29 cellular contexts compared by ENCODE assay signal in genomic region chr14:77523109-77523508, GRCh38. TPM values are rescaled to one million over a fixed set of nuclear protein-coding genes. Genes with fewer than 3 reads are reported as not detected.
DNase-seq lines count a peak whose midpoint lies in the region; ATAC-seq and TF ChIP-seq lines count a peak whose summit lies in the region.
"Had no signal": no experiment of that assay in that cellular context is flagged by ENCODE, and none has a peak within 500 bp of the region (broad histone marks: within the 10 kb centered on the region; RNA-seq: fewer than 3 reads in every experiment).

No MANE protein-coding gene starts in this region.

- no peak for TF ChIP-seq RAD21 in IMR-90 (IDR thresholded peaks at IDR 0.05; ENCODE audit: low read length)

- H3K36me3 ChIP-seq in IMR-90 (ENCODE audit: control insufficient read depth, insufficient read depth, low read length): peaks cover 18% of the 10 kb centered on the region

- peaks cover 3% of the 10 kb centered on the region; the same call in 1 of the 2 replicates for H4K20me1 ChIP-seq in IMR-90 (ENCODE audit: insufficient read depth, low read length)

- DNase-seq in activated T-cell treated with anti-CD3 and anti-CD28 coated beads, Interleukin-2, amount 50 U/mL, for 24 hours: no peak
- DNase-seq in activated T-cell treated with anti-CD3 and anti-CD28 coated beads, Interleukin-2, amount 50 U/mL, for 48 hours: no peak
- DNase-seq in IMR-90 (no peak), glutamatergic neuron (no peak), progenitor cell of endocrine pancreas (ENCODE audit: low spot score, unreplicated experiment) (no peak), head of caudate nucleus (no peak), NCI-H1417 (lab: John Stamatoyannopoulos, UW) (no peak)
- DNase-seq: 8988T, ACHN, BE2C, DMS153, DND-41, GOT3, Karpas-422, NCI-H1092, NCI-H1436, NCI-H187, NCI-H2081 treated with DMSO at 0.1 percent for 48 hours, NCI-H2171, NCI-H226, NCI-H510A, NCI-H69, Right ventricle myocardium superior, RPMI8226 had no signal

- BruUV-seq in IMR-90 (replicated peaks; lab: Mats Ljungman, UMichigan): no TSS peak

- H4K5ac ChIP-seq in IMR-90 (ENCODE audit: low read depth, low read length): no peak overlapping the region

- no peak overlapping the region for H3K14ac ChIP-seq in IMR-90 (replicated peaks; ENCODE audit: low read depth, low read length)

- H3K4ac ChIP-seq in IMR-90 (ENCODE audit: low read depth, low read length): no peak overlapping the region

- H2BK15ac ChIP-seq in IMR-90 (ENCODE audit: low read depth, low read length): no peak overlapping the region

- peaks cover 3% of the 10 kb centered on the region; the same call in 1 of the 2 replicates for H3K4me1 ChIP-seq in IMR-90 (ENCODE audit: control insufficient read depth, insufficient read depth, low read length)
- H3K4me1 ChIP-seq: BE2C, SJSA1 had no signal

- intact Hi-C loops in IMR-90 (cut with micrococcal nuclease) (no loop called here), head of caudate nucleus (cut with DNase I) (no loop called here)

- ATAC-seq in IMR-90 (ENCODE audit: low read depth) (peak; percentile 37), GM19324 (IDR thresholded peaks at IDR 0.05; ENCODE audit: low FRiP score, unreplicated experiment) (no peak)
- ATAC-seq: HCT116 had no signal

- CTCF ChIA-PET in IMR-90 (lab: Yijun Ruan, JAX): no interaction called here

- H3K18ac ChIP-seq in IMR-90 (ENCODE audit: low read depth, low read length): no peak overlapping the region

- no peaks in the 10 kb centered on the region for H3K9me3 Mint-ChIP-seq in activated T-cell treated with anti-CD3 and anti-CD28 coated beads, Interleukin-2, amount 50 U/mL, for 24 hours
- H3K9me3 Mint-ChIP-seq in glutamatergic neuron (ENCODE audit: unreplicated experiment): no peaks in the 10 kb centered on the region
- no peaks in the 10 kb centered on the region for H3K9me3 Mint-ChIP-seq in progenitor cell of endocrine pancreas (ENCODE audit: low read depth)
- H3K9me3 Mint-ChIP-seq: CD14-positive monocyte had no signal

- dilution Hi-C loops in IMR-90 (cut with HindIII; ENCODE audit: low sequenced_read_pairs, unreplicated experiment): no loop called here

- H3K4me2 ChIP-seq in IMR-90 (ENCODE audit: low read depth, low read length): no peak overlapping the region

- WGBS in IMR-90 (ENCODE audit: extremely low coverage in 2 of 2, insufficient read length in 1 of 2), 2 experiments: no CpG with 5 or more reads among the region's 3 CpGs

- H3K9me3 ChIP-seq in IMR-90 (ENCODE audit: control insufficient read depth, insufficient read depth, low read length): no peaks in the 10 kb centered on the region
- H3K9me3 ChIP-seq: BE2C, SJSA1 had no signal

- H4K91ac ChIP-seq in IMR-90 (ENCODE audit: insufficient read depth, low read depth, low read length): no peak overlapping the region

- H3K56ac ChIP-seq in IMR-90 (ENCODE audit: extremely low read depth, insufficient read depth, low read length): no peak overlapping the region

- POLR2A ChIA-PET in IMR-90 (lab: Charles Lee; ENCODE audit: unreplicated experiment): no interaction called here

- peaks cover 3% of the 10 kb centered on the region; the same call in 1 of the 2 replicates for H3K9me1 ChIP-seq in IMR-90 (ENCODE audit: insufficient read depth, low read length)

- H2AK5ac ChIP-seq in IMR-90 (ENCODE audit: low read depth, low read length): no peak overlapping the region

- H2BK20ac ChIP-seq in IMR-90 (ENCODE audit: low read depth, low read length): no peak overlapping the region

- peak overlapping the region; percentile 24 for H3K27ac Mint-ChIP-seq in activated T-cell treated with anti-CD3 and anti-CD28 coated beads, Interleukin-2, amount 50 U/mL, for 24 hours
- H3K27ac Mint-ChIP-seq in glutamatergic neuron (ENCODE audit: unreplicated experiment) (peak overlapping the region; percentile 24), progenitor cell of endocrine pancreas (peak overlapping the region; percentile 37)

- H3K23ac ChIP-seq in IMR-90 (ENCODE audit: low read depth, low read length): no peak overlapping the region

- H3K4me3 Mint-ChIP-seq in activated T-cell treated with anti-CD3 and anti-CD28 coated beads, Interleukin-2, amount 50 U/mL, for 24 hours: no peak overlapping the region
- no peak overlapping the region for H3K4me3 Mint-ChIP-seq in glutamatergic neuron (ENCODE audit: unreplicated experiment)
- no peak overlapping the region for H3K4me3 Mint-ChIP-seq in progenitor cell of endocrine pancreas (ENCODE audit: low read depth)
- H3K4me3 Mint-ChIP-seq: CD14-positive monocyte had no signal

- TF ChIP-seq CTCF in IMR-90 (conservative IDR thresholded peaks at IDR 0.05; ENCODE audit: low read depth, low read length): no peak
- TF ChIP-seq CTCF in glutamatergic neuron (IDR thresholded peaks at IDR 0.05; ENCODE audit: partially characterized antibody, unreplicated experiment): no peak
- TF ChIP-seq CTCF in progenitor cell of endocrine pancreas (IDR thresholded peaks at IDR 0.05; ENCODE audit: unreplicated experiment): no peak

- peaks cover 19 to 20% of the 10 kb centered on the region in 2 experiments for H3K79me1 ChIP-seq in IMR-90 (ENCODE audit: low read depth in 1 of 2, low read length in 2 of 2)

- H3K36me3 Mint-ChIP-seq in activated T-cell treated with anti-CD3 and anti-CD28 coated beads, Interleukin-2, amount 50 U/mL, for 24 hours (ENCODE audit: low read depth): peaks cover 59% of the 10 kb centered on the region
- H3K36me3 Mint-ChIP-seq in glutamatergic neuron (ENCODE audit: unreplicated experiment): no peaks in the 10 kb centered on the region
- peaks cover 12% of the 10 kb centered on the region for H3K36me3 Mint-ChIP-seq in progenitor cell of endocrine pancreas (ENCODE audit: insufficient read depth)

- in situ Hi-C loops in IMR-90 (cut with MboI; ENCODE audit: low sequenced_read_pairs): no loop called here

- no peak overlapping the region for H4K8ac ChIP-seq in IMR-90 (ENCODE audit: low read depth in 2 of 2, low read length in 2 of 2)

- no peak overlapping the region for H2BK120ac ChIP-seq in IMR-90 (ENCODE audit: low read depth, low read length)

- no peak for TF ChIP-seq POLR2A in IMR-90 (IDR thresholded peaks at IDR 0.05; ENCODE audit: low read depth, low read length)

- no peak overlapping the region for H2AK9ac ChIP-seq in IMR-90 (replicated peaks; ENCODE audit: low read depth, low read length, poor library complexity)

- H3K27me3 ChIP-seq in IMR-90 (ENCODE audit: control insufficient read depth, insufficient read depth, low read length): no peaks in the 10 kb centered on the region
- H3K27me3 ChIP-seq: BE2C, SJSA1 had no signal

- H3K27ac ChIP-seq in IMR-90 (ENCODE audit: insufficient read depth, low read length): no peak overlapping the region
- H3K27ac ChIP-seq: HL-60, SJSA1 had no signal

- no peaks in the 10 kb centered on the region for H3K4me1 Mint-ChIP-seq in activated T-cell treated with anti-CD3 and anti-CD28 coated beads, Interleukin-2, amount 50 U/mL, for 24 hours (ENCODE audit: low read depth)
- no peaks in the 10 kb centered on the region for H3K4me1 Mint-ChIP-seq in glutamatergic neuron (ENCODE audit: low read depth, unreplicated experiment)
- no peaks in the 10 kb centered on the region for H3K4me1 Mint-ChIP-seq in progenitor cell of endocrine pancreas (ENCODE audit: low read depth)

- no peak overlapping the region for H2AFZ ChIP-seq in IMR-90 (replicated peaks; ENCODE audit: low read length, poor library complexity)

- no peak overlapping the region for H3K4me3 ChIP-seq in IMR-90 (ENCODE audit: insufficient read depth, low read depth, low read length)
- H3K4me3 ChIP-seq: SJSA1 had no signal

- no peak overlapping the region for H2BK5ac ChIP-seq in IMR-90 (ENCODE audit: low read depth, low read length, poor library complexity, severe bottlenecking)

- H3K9ac ChIP-seq in IMR-90 (ENCODE audit: low read depth, low read length): no peak overlapping the region

- H3K27me3 Mint-ChIP-seq in activated T-cell treated with anti-CD3 and anti-CD28 coated beads, Interleukin-2, amount 50 U/mL, for 24 hours: no peaks in the 10 kb centered on the region
- H3K27me3 Mint-ChIP-seq in glutamatergic neuron (ENCODE audit: unreplicated experiment) (no peaks in the 10 kb centered on the region), progenitor cell of endocrine pancreas (no peaks in the 10 kb centered on the region)

TF ChIP-seq in IMR-90, 13 proteins besides CTCF, POLR2A, EP300 and RAD21 (continues in another document):
- TF ChIP-seq CEBPB (IDR thresholded peaks at IDR 0.05; ENCODE audit: low read depth, low read length) (no peak), BHLHE40 (IDR thresholded peaks at IDR 0.05; ENCODE audit: low read depth, low read length) (no peak), CHD1 (IDR thresholded peaks at IDR 0.05; ENCODE audit: low read depth, low read length) (no peak), RFX5 (IDR thresholded peaks at IDR 0.05; ENCODE audit: low read depth, low read length) (no peak), MAFK (IDR thresholded peaks at IDR 0.05; ENCODE audit: low read depth, low read length) (no peak), SMC3 (IDR thresholded peaks at IDR 0.05; ENCODE audit: low read depth, low read length) (no peak), USF2 (IDR thresholded peaks at IDR 0.05; ENCODE audit: low read depth, low read length) (no peak), MAZ (IDR thresholded peaks at IDR 0.05; ENCODE audit: borderline replicate concordance, low read depth, low read length) (no peak), FOS (IDR thresholded peaks at IDR 0.05; ENCODE audit: low read depth, low read length) (no peak), ELK1 (IDR thresholded peaks at IDR 0.05; ENCODE audit: borderline replicate concordance, low read depth, low read length) (no peak)

RNA-seq across cellular contexts. Expression of gene ISM2, which starts 24.5 kb away (rescaled TPM):
- total RNA-seq in IMR-90 (2012; rRNA removed) (under 0.01 TPM in 2 replicates), glutamatergic neuron (ENCODE audit: unreplicated experiment) (not detected), progenitor cell of endocrine pancreas (0.42 TPM in 1 of 2 replicates, not detected in the other)
- 0.12 and 0.19 TPM in 2 replicates for polyA plus RNA-seq in IMR-90 (2012; rRNA removed)
- polyA plus RNA-seq in IMR-90 (2012; cell fraction: cytosol; rRNA removed): 0.07 and 0.11 TPM in 2 replicates
- polyA plus RNA-seq in IMR-90 (2012; cell fraction: nucleus; rRNA removed; ENCODE audit: low replicate concordance): 0.14 and 0.16 TPM in 2 replicates
- total RNA-seq: Right ventricle myocardium superior, SJSA1 had no signal
- polyA plus RNA-seq: CD14-positive monocyte had no signal
